Comparison of ENCODE assay signal across 11 cellular contexts in the genomic region with DNA sequence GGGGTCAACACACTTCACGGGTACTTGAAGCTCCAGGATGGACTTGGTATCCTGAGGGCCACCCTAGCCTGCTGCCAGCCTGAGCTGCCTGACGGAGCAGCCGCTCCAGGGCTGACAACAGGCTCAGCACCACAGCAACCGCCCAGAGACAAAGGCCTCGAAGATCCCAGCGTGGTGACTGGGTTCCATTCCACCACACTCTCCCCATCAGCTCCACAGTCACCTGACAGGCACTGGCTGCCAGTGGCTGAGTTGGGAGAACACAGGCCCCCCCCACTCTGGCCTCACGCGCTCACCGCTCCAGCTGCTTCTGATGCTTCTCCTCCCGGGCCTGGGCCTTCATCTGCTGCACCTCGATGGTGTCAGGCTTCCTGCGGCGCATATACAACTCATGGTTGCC. TPM values are rescaled to one million over a fixed set of nuclear protein-coding genes. Genes with fewer than 3 reads are reported as not detected.
DNase-seq lines count a peak whose midpoint lies in the region; ATAC-seq, FAIRE-seq and TF ChIP-seq lines count a peak whose summit lies in the region.
"Had no signal": no experiment of that assay in that cellular context is flagged by ENCODE, and none has a peak within 500 bp of the region (broad histone marks: within the 10 kb centered on the region; RNA-seq: fewer than 3 reads in every experiment).

No MANE protein-coding gene starts in this region.

- H3K4me2 ChIP-seq in GM12878 (ENCODE audit: control insufficient read depth, insufficient read depth), result no peak overlapping the region

- no TSS peak for BruUV-seq in GM12878 (replicated peaks; lab: Mats Ljungman, UMichigan)

- no peak for TF ChIP-seq EP300 in GM12878 (IDR thresholded peaks at IDR 0.05; ENCODE audit: borderline replicate concordance in 1 of 2, control insufficient read depth in 1 of 2, low read depth in 2 of 2, low read length in 2 of 2)

- no peak for ATAC-seq in stimulated activated naive CD8-positive, alpha-beta T cell treated with anti-CD3 and anti-CD28 coated beads, Interleukin-15, Interleukin-2, amounts not matched to agents 100 U/mL and 50 U/mL, for 24 hours
- ATAC-seq in GM12878, result no peak

- peak overlapping the region; percentile 76 for H3K27ac Mint-ChIP-seq in stimulated activated naive CD8-positive, alpha-beta T cell treated with anti-CD3 and anti-CD28 coated beads, Interleukin-15, Interleukin-2, amounts not matched to agents 100 ng/mL and 50 ng/mL, for 24 hours

- peak; percentile 56; the same call in 1 of the 2 replicates for TF ChIP-seq POLR2A in GM12878 (IDR thresholded peaks at IDR 0.05; ENCODE audit: low read depth, low read length)

- peaks cover 93% of the 10 kb centered on the region for H3K36me3 Mint-ChIP-seq in stimulated activated naive CD8-positive, alpha-beta T cell treated with anti-CD3 and anti-CD28 coated beads, Interleukin-15, Interleukin-2, amounts not matched to agents 100 ng/mL and 50 ng/mL, for 24 hours (ENCODE audit: low read depth)

- H3K27ac ChIP-seq in GM12878 (ENCODE audit: control insufficient read depth, insufficient read depth), result no peak overlapping the region
- peak overlapping the region; percentile 67 for H3K27ac ChIP-seq in layer of hippocampus (ENCODE audit: low read depth, low read length)
- no peak overlapping the region for H3K27ac ChIP-seq in colonic mucosa

- no peaks in the 10 kb centered on the region; the same call in 1 of the 2 replicates for H3K79me2 ChIP-seq in GM12878 (ENCODE audit: control insufficient read depth, insufficient read depth, low read length)

- no peaks in the 10 kb centered on the region for H3K27me3 Mint-ChIP-seq in stimulated activated naive CD8-positive, alpha-beta T cell treated with anti-CD3 and anti-CD28 coated beads, Interleukin-15, Interleukin-2, amounts not matched to agents 100 ng/mL and 50 ng/mL, for 24 hours

- intact Hi-C loops in GM12878 (cut with micrococcal nuclease; ENCODE audit: unreplicated experiment) (no loop called here), colonic mucosa (cut with DNase I) (no loop called here)

- no peak overlapping the region for H2AFZ ChIP-seq in GM12878 (ENCODE audit: control insufficient read depth, low read depth, low read length)

- H3K9me3 Mint-ChIP-seq in stimulated activated naive CD8-positive, alpha-beta T cell treated with anti-CD3 and anti-CD28 coated beads, Interleukin-15, Interleukin-2, amounts not matched to agents 100 ng/mL and 50 ng/mL, for 24 hours, result no peaks in the 10 kb centered on the region

- in situ Hi-C loops in GM12878 (cut with MboI), result no loop called here

- no peaks in the 10 kb centered on the region; the same call in 1 of the 2 replicates for H4K20me1 ChIP-seq in GM12878 (ENCODE audit: control insufficient read depth, insufficient read depth)

- H3K36me3 ChIP-seq in GM12878 (ENCODE audit: control insufficient read depth in 2 of 2, insufficient read depth in 2 of 2, low read length in 1 of 2), result peaks cover 69 to 72% of the 10 kb centered on the region in 2 experiments
- peaks cover 42% of the 10 kb centered on the region for H3K36me3 ChIP-seq in colonic mucosa

- CTCF ChIA-PET in GM12878 (lab: Yijun Ruan, JAX), result interaction anchor here (1.0 kb wide), 1 partner anchor 202 kb away, joined by 3 read pairs; no protein-coding TSS in a partner anchor

- no peak overlapping the region for H3K4me3 Mint-ChIP-seq in stimulated activated naive CD8-positive, alpha-beta T cell treated with anti-CD3 and anti-CD28 coated beads, Interleukin-15, Interleukin-2, amounts not matched to agents 100 ng/mL and 50 ng/mL, for 24 hours

- H3K4me3 ChIP-seq in GM12878 (no peak overlapping the region), colonic mucosa (no peak overlapping the region)

- TF ChIP-seq CTCF in GM12878 (IDR thresholded peaks at IDR 0.05 in 2 of 3, conservative IDR thresholded peaks at IDR 0.05 in 1 of 3; ENCODE audit: control insufficient read depth in 2 of 3, extremely low read depth in 1 of 3, insufficient read depth in 1 of 3, low read depth in 3 of 3, low read length in 3 of 3) (no peak), colonic mucosa (IDR thresholded peaks at IDR 0.05) (no peak)

- FAIRE-seq in GM12878 (lab: Jason Lieb, UNC), result no peak
- FAIRE-seq: keratinocyte had no signal

- RAD21 ChIA-PET in GM12878 (lab: Charles Lee; ENCODE audit: unreplicated experiment), result no interaction called here

- H3K4me1 Mint-ChIP-seq in stimulated activated naive CD8-positive, alpha-beta T cell treated with anti-CD3 and anti-CD28 coated beads, Interleukin-15, Interleukin-2, amounts not matched to agents 100 ng/mL and 50 ng/mL, for 24 hours (ENCODE audit: low read depth), result peaks cover 53% of the 10 kb centered on the region

- H3K9ac ChIP-seq in GM12878 (ENCODE audit: control insufficient read depth, insufficient read depth, low read length), result no peak overlapping the region
- no peak overlapping the region for H3K9ac ChIP-seq in colonic mucosa (ENCODE audit: low read depth in 2 of 2, low read length in 2 of 2)

- H3K9me3 ChIP-seq in GM12878 (replicated peaks; ENCODE audit: control insufficient read depth, insufficient read depth, low read length) (no peaks in the 10 kb centered on the region), colonic mucosa (no peaks in the 10 kb centered on the region)

- no peak for TF ChIP-seq RAD21 in GM12878 (IDR thresholded peaks at IDR 0.05; ENCODE audit: insufficient read depth, low read depth, low read length)

- H3K27me3 ChIP-seq in GM12878 (replicated peaks in 1 of 2; ENCODE audit: control insufficient read depth in 2 of 2, insufficient read depth in 2 of 2, low read length in 1 of 2) (no peaks in the 10 kb centered on the region), layer of hippocampus (ENCODE audit: control insufficient read depth, insufficient read depth, low read length) (no peaks in the 10 kb centered on the region), colonic mucosa (no peaks in the 10 kb centered on the region)

- H3K4me1 ChIP-seq in GM12878 (ENCODE audit: control insufficient read depth, insufficient read depth, low read length), result no peaks in the 10 kb centered on the region
- peaks cover 13% of the 10 kb centered on the region for H3K4me1 ChIP-seq in colonic mucosa

- no peak for DNase-seq in stimulated activated naive CD8-positive, alpha-beta T cell treated with anti-CD3 and anti-CD28 coated beads, Interleukin-15, Interleukin-2, amounts not matched to agents 100 U/mL and 50 U/mL, for 24 hours
- DNase-seq in GM12878 (ENCODE audit: low read depth, low spot score) (no peak), colonic mucosa (no peak), GOT3 (lab: John Stamatoyannopoulos, UW) (no peak), GM19240 (ENCODE audit: insufficient read length, low spot score) (no peak), RPMI8226 (no peak)
- DNase-seq: activated CD8-positive, alpha-beta memory T cell treated with anti-CD3 and anti-CD28 coated beads for 24 hours; NCI-H69 had no signal

- WGBS in GM12878 (ENCODE audit: insufficient coverage, insufficient replicate concordance, low lambda C conversion rate, missing lambda C conversion rate), result 82% methylated on average over 13 of the region's 13 CpGs

- SMC1A ChIA-PET in GM12878 (lab: Charles Lee; ENCODE audit: uncharacterized antibody, unreplicated experiment), result no interaction called here

- POLR2A ChIA-PET in GM12878 (lab: Charles Lee), result no interaction called here

TF ChIP-seq in GM12878, 131 proteins besides CTCF, POLR2A, EP300 and RAD21 (continues in another document):
- TF ChIP-seq, protein P1, sequence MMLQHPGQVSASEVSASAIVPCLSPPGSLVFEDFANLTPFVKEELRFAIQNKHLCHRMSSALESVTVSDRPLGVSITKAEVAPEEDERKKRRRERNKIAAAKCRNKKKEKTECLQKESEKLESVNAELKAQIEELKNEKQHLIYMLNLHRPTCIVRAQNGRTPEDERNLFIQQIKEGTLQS (IDR thresholded peaks at IDR 0.05; ENCODE audit: borderline replicate concordance, extremely low read depth, low read depth, low read length), result no peak
- no peak for TF ChIP-seq RFX5 (IDR thresholded peaks at IDR 0.05; ENCODE audit: low read depth, low read length)
- no peak for TF ChIP-seq STAT3 (IDR thresholded peaks at IDR 0.05; ENCODE audit: low read depth, low read length)
- TF ChIP-seq, protein P2, sequence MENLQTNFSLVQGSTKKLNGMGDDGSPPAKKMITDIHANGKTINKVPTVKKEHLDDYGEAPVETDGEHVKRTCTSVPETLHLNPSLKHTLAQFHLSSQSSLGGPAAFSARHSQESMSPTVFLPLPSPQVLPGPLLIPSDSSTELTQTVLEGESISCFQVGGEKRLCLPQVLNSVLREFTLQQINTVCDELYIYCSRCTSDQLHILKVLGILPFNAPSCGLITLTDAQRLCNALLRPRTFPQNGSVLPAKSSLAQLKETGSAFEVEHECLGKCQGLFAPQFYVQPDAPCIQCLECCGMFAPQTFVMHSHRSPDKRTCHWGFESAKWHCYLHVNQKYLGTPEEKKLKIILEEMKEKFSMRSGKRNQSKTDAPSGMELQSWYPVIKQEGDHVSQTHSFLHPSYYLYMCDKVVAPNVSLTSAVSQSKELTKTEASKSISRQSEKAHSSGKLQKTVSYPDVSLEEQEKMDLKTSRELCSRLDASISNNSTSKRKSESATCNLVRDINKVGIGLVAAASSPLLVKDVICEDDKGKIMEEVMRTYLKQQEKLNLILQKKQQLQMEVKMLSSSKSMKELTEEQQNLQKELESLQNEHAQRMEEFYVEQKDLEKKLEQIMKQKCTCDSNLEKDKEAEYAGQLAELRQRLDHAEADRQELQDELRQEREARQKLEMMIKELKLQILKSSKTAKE (IDR thresholded peaks at IDR 0.05; ENCODE audit: low read depth, poor library complexity, severe bottlenecking), result no peak

RNA-seq across cellular contexts. Expression of a gene that starts 48.2 kb away (rescaled TPM):
- 54.4 and 55.1 TPM in 2 replicates for total RNA-seq in GM12878 (2013; cell fraction: nucleolus; rRNA removed)
- total RNA-seq in GM12878 (2014; rRNA removed), result 189 and 200 TPM in 2 replicates
- total RNA-seq in GM12878 (2014; rRNA removed; fragmentation: Illumina TruSeq; extraction: Trizol), result 155 and 160 TPM in 2 replicates
- total RNA-seq in GM12878 (2021), result 248 and 249 TPM in 2 replicates
- polyA plus RNA-seq in GM12878 (2011; ENCODE audit: low read depth), result 148 TPM
- 93.4 and 128 TPM in 2 replicates for polyA plus RNA-seq in GM12878 (2011; rRNA removed)
- polyA plus RNA-seq in GM12878 (2011; cell fraction: cytosol; rRNA removed), result 112 and 120 TPM in 2 replicates
- 120 and 221 TPM in 2 replicates for polyA plus RNA-seq in GM12878 (2011; cell fraction: nucleus; rRNA removed)
- 164 and 171 TPM in 2 replicates for polyA plus RNA-seq in GM12878 (2012)
- 141 and 160 TPM in 2 replicates for polyA plus RNA-seq in GM12878 (2014; fragmentation: Illumina TruSeq; extraction: Trizol)
- polyA plus RNA-seq in GM12878 (2014; fragmentation: Nextera tagmentation; extraction: Ambion mirVana), result 10 to 100 TPM; 79.1 to 98.6 TPM
- 162 and 171 TPM in 2 replicates for polyA plus RNA-seq in GM12878 (2014; rRNA removed)
- 100 to 1,000 TPM; 277 to 282 TPM for polyA plus RNA-seq in GM12878 (2016; fragmentation: Nextera tagmentation; extraction: Ambion mirVana)
- 93.4 and 100 TPM in 2 replicates for polyA minus RNA-seq in GM12878 (2011; rRNA and poly(A)+ RNA removed)
- 46.6 and 47.4 TPM in 2 replicates for polyA minus RNA-seq in GM12878 (2011; cell fraction: cytosol; rRNA and poly(A)+ RNA removed)
- 24.4 and 59.1 TPM in 2 replicates for polyA minus RNA-seq in GM12878 (2011; cell fraction: nucleus; rRNA and poly(A)+ RNA removed)
- total RNA-seq in colonic mucosa, result 100 to 1,000 TPM; 257 to 424 TPM
